ENCODE assay signal across 17 cellular contexts in the genomic region with DNA sequence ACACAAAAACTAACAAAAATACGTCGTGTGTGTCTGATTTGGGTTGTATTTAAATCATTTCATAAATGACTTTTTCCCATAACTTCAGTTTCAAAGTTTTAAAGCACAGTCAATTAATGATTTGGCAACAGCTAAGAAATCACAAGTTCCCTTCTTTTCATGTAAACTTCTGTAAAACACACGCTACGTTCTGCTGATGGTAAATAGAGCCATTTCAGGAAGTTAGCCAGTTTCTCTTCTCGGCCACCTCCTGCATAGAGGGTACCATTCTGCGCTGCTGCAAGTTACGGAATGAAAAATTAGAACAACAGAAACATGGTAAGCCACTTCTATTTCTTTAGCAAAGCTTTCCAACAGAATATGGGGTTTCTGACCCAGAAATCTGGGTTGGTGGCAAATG. TPM values are rescaled to one million over a fixed set of nuclear protein-coding genes. Genes with fewer than 3 reads are reported as not detected.
"Had no signal": no experiment of that assay in that cellular context is flagged by ENCODE, and none has a peak within 500 bp of the region (broad histone marks: within the 10 kb centered on the region; RNA-seq: fewer than 3 reads in every experiment).

A gene (plus strand): TSS at position 229 of the 400 bp plus-strand sequence. CDS start 87 bp downstream, at position 316.

- ATAC-seq: pancreas; stimulated activated memory B cell treated with anti-CD40 and anti-IgM and Interleukin-4, amounts not matched to agents 10 μg/mL and 1 μg/mL and 100 μg/mL, for 72 hours had no signal

- H3K27me3 ChIP-seq: esophagus muscularis mucosa had no signal

- DNase-seq: activated CD4-positive, alpha-beta memory T cell treated with anti-CD3 and anti-CD28 coated beads for 36 hours; activated CD4-positive, CD25-positive, alpha-beta regulatory T cell treated with anti-CD3 and anti-CD28 coated beads, Interleukin-2, amount 50 U/mL, for 72 hours; activated naive CD4-positive, alpha-beta T cell; aorta; dorsolateral prefrontal cortex; pancreas; retina; small intestine; SW 1271; trophoblast cell had no signal

- H3K9me3 ChIP-seq: esophagus muscularis mucosa, pancreas had no signal

- H3K36me3 ChIP-seq: esophagus muscularis mucosa, pancreas had no signal

- H3K4me3 ChIP-seq: esophagus muscularis mucosa, pancreas had no signal

- H3K27ac ChIP-seq: dorsolateral prefrontal cortex, esophagus muscularis mucosa, pancreas had no signal

- H3K4me1 ChIP-seq: pancreas had no signal

RNA-seq across cellular contexts. Expression of the gene that starts here (rescaled TPM):
- total RNA-seq: activated CD4-positive, alpha-beta memory T cell treated with anti-CD3 and anti-CD28 coated beads for 36 hours; bronchial epithelial cell; chondrocyte; fibroblast of villous mesenchyme; myocyte; neural crest cell had no signal
